In genomic region chr21:34874689-34875513, GRCh38 we compare ENCODE assay signal across 11 cellular contexts.
A peak's percentile ranks its signal among the peaks of the same experiment; 100 is the strongest.
DNase-seq lines count a peak whose midpoint lies in the region; ATAC-seq and TF ChIP-seq lines count a peak whose summit lies in the region.
"Had no signal": no experiment of that assay in that cellular context is flagged by ENCODE, and none has a peak within 500 bp of the region (broad histone marks: within the 10 kb centered on the region; RNA-seq: fewer than 3 reads in every experiment).

No MANE protein-coding gene starts in this region.

- H3K36me3 Mint-ChIP-seq in activated T-cell treated with anti-CD3 and anti-CD28 coated beads, Interleukin-2, amount 50 U/mL, for 72 hours (ENCODE audit: insufficient read depth in 2 of 2) = peaks cover 10 to 29% of the 10 kb centered on the region in 2 donors
- H3K36me3 Mint-ChIP-seq in type B pancreatic cell = peaks cover 9% of the 10 kb centered on the region

- DNase-seq in activated T-cell treated with anti-CD3 and anti-CD28 coated beads, Interleukin-2, amount 50 U/mL, for 72 hours = no peak
- no peak for DNase-seq in activated T-cell treated with anti-CD3 and anti-CD28 coated beads for 4 hours
- no peak for DNase-seq in type B pancreatic cell (ENCODE audit: extremely low spot score, unreplicated experiment)
- no peak for DNase-seq in NCI-H345 (lab: John Stamatoyannopoulos, UW)
- no peak for DNase-seq in epidermal melanocyte (ENCODE audit: insufficient read length, low spot score)
- DNase-seq in activated CD4-positive, alpha-beta T cell treated with anti-CD3 and anti-CD28 coated beads for 1 hour = no peak
- DNase-seq: CD4-positive, alpha-beta memory T cell; effector memory CD4-positive, alpha-beta T cell; NCI-H2171 had no signal

- no peak for TF ChIP-seq CTCF in type B pancreatic cell (conservative IDR thresholded peaks at IDR 0.05)

- 41 to 50% methylated on average over 8 of the region's 8 CpGs for WGBS in esophagus, 2 donors

- peaks cover 0 to 4% of the 10 kb centered on the region in 2 donors for H3K36me3 ChIP-seq in esophagus (ENCODE audit: control insufficient read depth in 2 of 2, insufficient read depth in 2 of 2, low read length in 1 of 2)

- peak overlapping the region; percentile 45 to 66 for H3K27ac ChIP-seq in esophagus (ENCODE audit: low read depth in 2 of 2, low read length in 1 of 2)

- H3K27me3 ChIP-seq in esophagus (ENCODE audit: control insufficient read depth in 1 of 2, insufficient read depth in 2 of 2, low read length in 2 of 2) = no peaks in the 10 kb centered on the region

- H3K4me3 Mint-ChIP-seq in activated T-cell treated with anti-CD3 and anti-CD28 coated beads, Interleukin-2, amount 50 U/mL, for 72 hours = no peak overlapping the region
- no peak overlapping the region for H3K4me3 Mint-ChIP-seq in type B pancreatic cell

- ATAC-seq in activated T-cell treated with anti-CD3 and anti-CD28 coated beads, Interleukin-2, amount 50 U/mL, for 72 hours (replicated peaks in 1 of 2) = no peak
- ATAC-seq in HG03095 (IDR thresholded peaks at IDR 0.05; ENCODE audit: unreplicated experiment) = peak; percentile 69

- peak overlapping the region; percentile 70 for H3K27ac Mint-ChIP-seq in activated T-cell treated with anti-CD3 and anti-CD28 coated beads, Interleukin-2, amount 50 U/mL, for 72 hours
- H3K27ac Mint-ChIP-seq in type B pancreatic cell = peak overlapping the region; percentile 41

- H3K4me3 ChIP-seq in esophagus (ENCODE audit: low read depth in 1 of 2, low read length in 2 of 2) = no peak overlapping the region

- no peaks in the 10 kb centered on the region for H3K27me3 Mint-ChIP-seq in activated T-cell treated with anti-CD3 and anti-CD28 coated beads, Interleukin-2, amount 50 U/mL, for 72 hours (ENCODE audit: low read depth)
- no peaks in the 10 kb centered on the region for H3K27me3 Mint-ChIP-seq in type B pancreatic cell
- H3K27me3 Mint-ChIP-seq: CD4-positive, alpha-beta memory T cell had no signal

- no peaks in the 10 kb centered on the region for H3K9me3 Mint-ChIP-seq in activated T-cell treated with anti-CD3 and anti-CD28 coated beads, Interleukin-2, amount 50 U/mL, for 72 hours
- no peaks in the 10 kb centered on the region for H3K9me3 Mint-ChIP-seq in type B pancreatic cell

- no peaks in the 10 kb centered on the region for H3K9me3 ChIP-seq in esophagus (ENCODE audit: control insufficient read depth in 2 of 2, insufficient read depth in 1 of 2, low read depth in 1 of 2, low read length in 1 of 2)

- H3K4me1 ChIP-seq in esophagus (ENCODE audit: control insufficient read depth in 2 of 2, insufficient read depth in 2 of 2, low read length in 1 of 2) = peaks cover 0 to 2% of the 10 kb centered on the region in 2 donors

- peaks cover 31% of the 10 kb centered on the region for H3K4me1 Mint-ChIP-seq in activated T-cell treated with anti-CD3 and anti-CD28 coated beads, Interleukin-2, amount 50 U/mL, for 72 hours (ENCODE audit: low read depth)
- peaks cover 15% of the 10 kb centered on the region for H3K4me1 Mint-ChIP-seq in type B pancreatic cell (ENCODE audit: unreplicated experiment)
